Comparison of ENCODE assay signal across 19 cellular contexts in genomic region chr2:61044596-61044995, GRCh38. TPM values are rescaled to one million over a fixed set of nuclear protein-coding genes. Genes with fewer than 3 reads are reported as not detected.
DNase-seq lines count a peak whose midpoint lies in the region; ATAC-seq and TF ChIP-seq lines count a peak whose summit lies in the region.
"Had no signal": no experiment of that assay in that cellular context is flagged by ENCODE, and none has a peak within 500 bp of the region (broad histone marks: within the 10 kb centered on the region; RNA-seq: fewer than 3 reads in every experiment).

No MANE protein-coding gene starts in this region.

- POLR2A ChIA-PET in activated CD4-positive, alpha-beta T cell treated with anti-CD3 and anti-CD28 coated beads for 36 hours (lab: Charles Lee) = no interaction called here

- no peak overlapping the region for H3K4me3 Mint-ChIP-seq in activated CD4-positive, alpha-beta T cell treated with anti-CD3 and anti-CD28 coated beads for 36 hours
- no peak overlapping the region for H3K4me3 Mint-ChIP-seq in endothelial cell (ENCODE audit: unreplicated experiment)
- H3K4me3 Mint-ChIP-seq: type B pancreatic cell had no signal

- ATAC-seq in activated CD4-positive, alpha-beta T cell treated with anti-CD3 and anti-CD28 coated beads for 36 hours = peak; percentile 42
- ATAC-seq in aorta (ENCODE audit: low FRiP score) = peak; percentile 50

- H3K9me3 Mint-ChIP-seq in activated CD4-positive, alpha-beta T cell treated with anti-CD3 and anti-CD28 coated beads for 36 hours (ENCODE audit: low read depth) = peaks cover under 1% of the 10 kb centered on the region
- H3K9me3 Mint-ChIP-seq in endothelial cell (ENCODE audit: unreplicated experiment) = no peaks in the 10 kb centered on the region
- H3K9me3 Mint-ChIP-seq: activated T-helper 2 cell treated with anti-CD3 and anti-CD28 coated beads, Interferon-gamma antibody, Interleukin-2, Interleukin-4, amounts not matched to agents 10 μg/mL and 5 μg/mL and 100 μg/mL, durations not matched to agents 14 hours and 24 hours and 36 hours; type B pancreatic cell had no signal

- H3K27me3 ChIP-seq in HL-60 (ENCODE audit: insufficient read depth, poor library complexity, severe bottlenecking) (no peaks in the 10 kb centered on the region), left ventricle myocardium inferior (ENCODE audit: low read depth) (no peaks in the 10 kb centered on the region), aorta (ENCODE audit: control insufficient read depth in 1 of 2, insufficient read depth in 2 of 2, low read length in 1 of 2) (no peaks in the 10 kb centered on the region)
- H3K27me3 ChIP-seq: esophagus squamous epithelium, MG63, SJCRH30 had no signal

- H3K27ac ChIP-seq in HL-60 (replicated peaks) = peak overlapping the region; percentile 6; the same call in 1 of the 2 replicates
- peak overlapping the region; percentile 70 for H3K27ac ChIP-seq in left ventricle myocardium inferior (replicated peaks)
- H3K27ac ChIP-seq in aorta (ENCODE audit: low read depth in 1 of 2, low read length in 2 of 2) = no peak overlapping the region
- H3K27ac ChIP-seq: SJCRH30 had no signal

- intact Hi-C loops in activated CD4-positive, alpha-beta T cell treated with anti-CD3 and anti-CD28 coated beads for 36 hours (cut with DNase I, micrococcal nuclease) = no loop called here
- intact Hi-C loops in left ventricle myocardium inferior (cut with micrococcal nuclease) (no loop called here), aorta (cut with DNase I) (no loop called here)

- H3K36me3 ChIP-seq in left ventricle myocardium inferior (peaks cover 30% of the 10 kb centered on the region), aorta (ENCODE audit: control insufficient read depth in 1 of 2, insufficient read depth in 2 of 2, low read length in 1 of 2) (peaks cover 0 to 3% of the 10 kb centered on the region in 2 donors)

- no peaks in the 10 kb centered on the region for H3K27me3 Mint-ChIP-seq in activated CD4-positive, alpha-beta T cell treated with anti-CD3 and anti-CD28 coated beads for 36 hours
- peaks cover 2% of the 10 kb centered on the region for H3K27me3 Mint-ChIP-seq in endothelial cell (ENCODE audit: unreplicated experiment)
- H3K27me3 Mint-ChIP-seq: type B pancreatic cell had no signal

- DNase-seq in activated CD4-positive, alpha-beta T cell treated with anti-CD3 and anti-CD28 coated beads for 36 hours = no peak
- DNase-seq in activated CD4-positive, alpha-beta T cell treated with anti-CD3 and anti-CD28 coated beads, Interleukin-2, amount 50 U/mL, for 1 hour = no peak
- DNase-seq in HL-60 (ENCODE audit: low read depth in 1 of 2, low spot score in 1 of 2) (peak in 1 of 2 experiments; percentile 3), left ventricle myocardium inferior (no peak), aorta (no peak), NCI-H524 (lab: John Stamatoyannopoulos, UW) (no peak), NCI-H345 (lab: John Stamatoyannopoulos, UW) (no peak), endothelial cell (ENCODE audit: low spot score) (no peak)
- DNase-seq: activated CD4-positive, alpha-beta T cell treated with anti-CD3 and anti-CD28 coated beads, Interleukin-2, amount 50 U/mL, for 48 hours; Calu3; cortex of kidney; esophagus squamous epithelium; MG63; retina; SJCRH30; stimulated activated CD4-positive, alpha-beta T cell treated with anti-CD3 and anti-CD28 coated beads, Interleukin-2, amount 100 ng/mL, for 48 hours; T-helper 9 cell had no signal

- WGBS in aorta, 2 donors = 65 to 70% methylated on average over 6 of the region's 6 CpGs

- peaks cover 19% of the 10 kb centered on the region for H3K36me3 Mint-ChIP-seq in activated CD4-positive, alpha-beta T cell treated with anti-CD3 and anti-CD28 coated beads for 36 hours (ENCODE audit: low read depth)
- H3K36me3 Mint-ChIP-seq in endothelial cell (ENCODE audit: low read depth, unreplicated experiment) = peaks cover 4% of the 10 kb centered on the region

- H3K4me3 ChIP-seq in HL-60 (replicated peaks; ENCODE audit: insufficient read depth, low read length) (no peak overlapping the region), left ventricle myocardium inferior (no peak overlapping the region), aorta (ENCODE audit: low read length in 2 of 2) (no peak overlapping the region)
- H3K4me3 ChIP-seq: esophagus squamous epithelium, MG63, SJCRH30 had no signal

- no peak overlapping the region for H3K27ac Mint-ChIP-seq in activated CD4-positive, alpha-beta T cell treated with anti-CD3 and anti-CD28 coated beads for 36 hours
- H3K27ac Mint-ChIP-seq in endothelial cell (ENCODE audit: unreplicated experiment) = no peak overlapping the region
- H3K27ac Mint-ChIP-seq: activated T-helper 2 cell treated with anti-CD3 and anti-CD28 coated beads, Interferon-gamma antibody, Interleukin-2, Interleukin-4, amounts not matched to agents 10 μg/mL and 5 μg/mL and 100 μg/mL, durations not matched to agents 14 hours and 24 hours and 36 hours; type B pancreatic cell had no signal

- CTCF ChIA-PET in activated CD4-positive, alpha-beta T cell treated with anti-CD3 and anti-CD28 coated beads for 36 hours (lab: Charles Lee) = interaction anchor here (1.1 kb wide), 1 partner anchor 167 kb away, joined by 3 read pairs; no protein-coding TSS in a partner anchor

- TF ChIP-seq CTCF in HL-60 (IDR thresholded peaks at IDR 0.05; ENCODE audit: insufficient read depth, low read length) (no peak), left ventricle myocardium inferior (IDR thresholded peaks at IDR 0.05; ENCODE audit: borderline replicate concordance) (no peak), endothelial cell (IDR thresholded peaks at IDR 0.05; ENCODE audit: unreplicated experiment) (no peak)

- H3K4me1 ChIP-seq in left ventricle myocardium inferior (peaks cover 57% of the 10 kb centered on the region), aorta (ENCODE audit: control insufficient read depth in 1 of 2, insufficient read depth in 2 of 2, low read length in 2 of 2) (peaks cover 0 to 5% of the 10 kb centered on the region in 2 donors)
- H3K4me1 ChIP-seq: SJCRH30 had no signal

- H3K9me3 ChIP-seq in left ventricle myocardium inferior (replicated peaks) = peaks cover under 1% of the 10 kb centered on the region
- no peaks in the 10 kb centered on the region for H3K9me3 ChIP-seq in aorta (ENCODE audit: control insufficient read depth, low read length)
- H3K9me3 ChIP-seq: esophagus squamous epithelium, MG63 had no signal

- peaks cover 18% of the 10 kb centered on the region for H3K4me1 Mint-ChIP-seq in activated CD4-positive, alpha-beta T cell treated with anti-CD3 and anti-CD28 coated beads for 36 hours
- no peaks in the 10 kb centered on the region for H3K4me1 Mint-ChIP-seq in endothelial cell (ENCODE audit: unreplicated experiment)

RNA-seq across cellular contexts. Expression of gene SANBR, which starts 21.1 kb away (rescaled TPM):
- 1 to 10 TPM; 2.5 to 3.0 TPM for total RNA-seq in activated CD4-positive, alpha-beta T cell treated with anti-CD3 and anti-CD28 coated beads for 36 hours
- total RNA-seq in left ventricle myocardium inferior (6.8 TPM), aorta (10 to 100 TPM in 1 of 2 donors, 1 to 10 TPM in 1; 9.8 to 17.7 TPM), endothelial cell (ENCODE audit: unreplicated experiment) (27.3 TPM)
- 1 to 10 TPM; 2.8 to 6.5 TPM for polyA plus RNA-seq in aorta

RNA-seq across cellular contexts. Expression of gene PUS10, which starts 26.5 kb away (rescaled TPM):
- 1 to 10 TPM; 8.5 to 8.9 TPM for total RNA-seq in activated CD4-positive, alpha-beta T cell treated with anti-CD3 and anti-CD28 coated beads for 36 hours
- 5.5 TPM for total RNA-seq in left ventricle myocardium inferior
- total RNA-seq in aorta = 1 to 10 TPM; 3.3 to 5.5 TPM
- polyA plus RNA-seq in aorta = 1 to 10 TPM; 3.9 to 5.6 TPM
- 8.5 TPM for total RNA-seq in endothelial cell (ENCODE audit: unreplicated experiment)

RNA-seq across cellular contexts. Expression of gene PEX13, which starts 27.1 kb away (rescaled TPM):
- 10 to 100 TPM; 14.4 to 19.9 TPM for total RNA-seq in activated CD4-positive, alpha-beta T cell treated with anti-CD3 and anti-CD28 coated beads for 36 hours
- total RNA-seq in left ventricle myocardium inferior (23.4 TPM), aorta (10 to 100 TPM; 17.6 to 20.7 TPM), endothelial cell (ENCODE audit: unreplicated experiment) (24.8 TPM)
- polyA plus RNA-seq in aorta = 1 to 10 TPM; 6.5 to 8.8 TPM

Comparison
In these comparisons a context has a peak if more than half of its experiments do, and no peak if none do; other contexts are left out.
1. H3K27ac ChIP-seq: peak in HL-60 (single experiment) and left ventricle myocardium inferior (single experiment); none in aorta (0 of 2).